ENCODE assay signal across 16 cellular contexts in the genomic region with DNA sequence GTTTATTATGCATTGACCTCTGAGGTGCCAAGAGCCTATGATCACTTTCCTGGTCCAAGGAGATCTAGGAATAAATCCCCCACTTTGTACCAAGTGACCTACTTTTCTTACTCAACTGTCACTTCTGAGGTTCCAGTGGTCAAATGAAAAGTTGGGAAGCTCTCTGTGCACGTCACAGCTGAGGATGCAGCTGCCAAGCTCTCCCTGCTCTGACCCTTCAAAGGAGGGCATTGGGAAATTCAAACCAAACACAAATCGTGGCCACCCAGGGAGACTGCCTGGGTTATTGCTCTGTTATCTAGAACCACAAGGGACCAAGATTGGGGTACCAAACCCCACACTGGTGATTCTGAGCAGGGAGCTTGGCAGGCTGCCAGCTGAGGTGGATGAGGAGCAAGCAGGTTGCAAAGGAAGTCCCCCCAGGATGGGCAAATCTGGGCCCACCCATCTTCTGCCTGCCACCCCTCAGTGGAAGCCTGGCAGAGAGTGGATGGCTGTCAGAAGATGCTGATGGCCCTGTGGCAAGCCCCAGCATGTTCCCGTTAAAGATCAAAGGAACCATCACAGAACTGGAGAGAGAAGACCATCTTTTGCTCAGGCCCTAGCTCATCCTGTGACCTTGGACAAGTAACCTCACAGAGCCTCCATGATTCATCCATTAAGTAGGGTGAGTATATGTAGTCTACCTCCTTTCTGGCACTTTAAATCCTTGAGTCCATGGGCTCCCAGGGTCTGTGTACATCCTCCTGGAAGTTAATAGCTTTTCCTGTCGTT.
DNase-seq lines count a peak whose midpoint lies in the region; ATAC-seq, FAIRE-seq and TF ChIP-seq lines count a peak whose summit lies in the region.
"Had no signal": no experiment of that assay in that cellular context is flagged by ENCODE, and none has a peak within 500 bp of the region (broad histone marks: within the 10 kb centered on the region; RNA-seq: fewer than 3 reads in every experiment).

No MANE protein-coding gene starts in this region.

- no peaks in the 10 kb centered on the region for H4K20me1 ChIP-seq in K562 (replicated peaks; ENCODE audit: control insufficient read depth, insufficient read depth, low read length)

- H2AFZ ChIP-seq in K562 (ENCODE audit: low read depth, low read length): no peak overlapping the region

- ATAC-seq in K562 (no peak), upper lobe of right lung (peak; percentile 30), HG02938 (IDR thresholded peaks at IDR 0.05; ENCODE audit: unreplicated experiment) (no peak), GM19467 (IDR thresholded peaks at IDR 0.05; ENCODE audit: unreplicated experiment) (no peak)

- no peaks in the 10 kb centered on the region for H3K27me3 Mint-ChIP-seq in osteocyte (ENCODE audit: unreplicated experiment)

- POLR2A ChIA-PET in K562 (lab: Yijun Ruan, JAX): interaction anchor here (1.7 kb wide), 1 partner anchor 10 kb away, joined by 4 read pairs; no protein-coding TSS in a partner anchor

- no peak overlapping the region for H3K4me2 ChIP-seq in K562 (ENCODE audit: insufficient read depth, low read length)

- H3K9me3 ChIP-seq in K562 (replicated peaks; ENCODE audit: control insufficient read depth, insufficient read depth, low read depth, low read length): no peaks in the 10 kb centered on the region
- no peaks in the 10 kb centered on the region for H3K9me3 ChIP-seq in liver (ENCODE audit: control insufficient read depth in 4 of 4, low read length in 3 of 4)
- H3K9me3 ChIP-seq in upper lobe of right lung: no peaks in the 10 kb centered on the region

- no peak for FAIRE-seq in K562 (lab: Jason Lieb, UNC)
- FAIRE-seq: H1 had no signal

- TF ChIP-seq POLR2A in K562 (conservative IDR thresholded peaks at IDR 0.05): no peak

- H3K36me3 ChIP-seq in K562 (ENCODE audit: control insufficient read depth, insufficient read depth, low read length): no peaks in the 10 kb centered on the region
- H3K36me3 ChIP-seq in liver (ENCODE audit: control insufficient read depth in 4 of 4, insufficient read depth in 3 of 4, low read depth in 1 of 4, low read length in 3 of 4): no peaks in the 10 kb centered on the region
- H3K36me3 ChIP-seq in upper lobe of right lung: no peaks in the 10 kb centered on the region

- no peaks in the 10 kb centered on the region for H3K9me1 ChIP-seq in K562 (ENCODE audit: control insufficient read depth, insufficient read depth, low read length)

- no peaks in the 10 kb centered on the region for H3K9me3 Mint-ChIP-seq in osteocyte (ENCODE audit: unreplicated experiment)

- no peak overlapping the region for H3K27ac Mint-ChIP-seq in osteocyte (ENCODE audit: unreplicated experiment)

- H3K4me1 Mint-ChIP-seq in osteocyte (ENCODE audit: unreplicated experiment): no peaks in the 10 kb centered on the region

- 13% methylated on average over 3 of the region's 4 CpGs for WGBS in K562 (ENCODE audit: insufficient coverage, low coverage, missing lambda C conversion rate)
- 37% methylated on average over 4 of the region's 4 CpGs for WGBS in liver

- H3K79me2 ChIP-seq in K562 (ENCODE audit: control insufficient read depth, insufficient read depth, low read length): no peaks in the 10 kb centered on the region

- peaks cover 4% of the 10 kb centered on the region for H3K36me3 Mint-ChIP-seq in osteocyte (ENCODE audit: unreplicated experiment)

- H3K27ac ChIP-seq in K562 (ENCODE audit: extremely low read depth, low read depth, low read length) (no peak overlapping the region), liver (ENCODE audit: low read depth in 1 of 2, low read length in 2 of 2) (peak overlapping the region; percentile 87 to 90), upper lobe of right lung (no peak overlapping the region)
- H3K27ac ChIP-seq: RWPE1 had no signal

- no peaks in the 10 kb centered on the region for H3K4me1 ChIP-seq in K562 (replicated peaks in 1 of 2; ENCODE audit: control insufficient read depth in 2 of 2, insufficient read depth in 2 of 2, low read length in 2 of 2)
- peaks cover 13 to 50% (median 31%) of the 10 kb centered on the region in 4 donors for H3K4me1 ChIP-seq in liver (ENCODE audit: control insufficient read depth in 4 of 4, insufficient read depth in 4 of 4, low read length in 3 of 4)
- no peaks in the 10 kb centered on the region for H3K4me1 ChIP-seq in upper lobe of right lung

- TF ChIP-seq RAD21 in K562 (CRISPR knock-in tag; conservative IDR thresholded peaks at IDR 0.05 in 1 of 2, IDR thresholded peaks at IDR 0.05 in 1 of 2): no peak
- peak in 1 of 2 donors; percentile 20 for TF ChIP-seq RAD21 in liver (IDR thresholded peaks at IDR 0.05)

- in situ Hi-C loops in K562 (cut with MboI): no loop called here

- CTCF ChIA-PET in K562 (lab: Yijun Ruan, JAX; ENCODE audit: low intra/inter-chr PET ratio): no interaction called here

- no peak overlapping the region for H3K4me3 Mint-ChIP-seq in osteocyte (ENCODE audit: unreplicated experiment)

- BruUV-seq in K562 (replicated peaks; lab: Mats Ljungman, UMichigan): no TSS peak

- no peak overlapping the region for H3K4me3 ChIP-seq in K562
- peak overlapping the region; percentile 6 to 68 (median 50) for H3K4me3 ChIP-seq in liver (ENCODE audit: low read depth in 1 of 3, low read length in 3 of 3)
- no peak overlapping the region for H3K4me3 ChIP-seq in upper lobe of right lung

- intact Hi-C loops in K562 (cut with micrococcal nuclease) (no loop called here), upper lobe of right lung (cut with DNase I) (no loop called here)

- TF ChIP-seq CTCF in K562 (IDR thresholded peaks at IDR 0.05 in 2 of 3, conservative IDR thresholded peaks at IDR 0.05 in 1 of 3; ENCODE audit: insufficient read depth in 2 of 3, low read depth in 1 of 3, low read length in 3 of 3): no peak
- TF ChIP-seq CTCF in liver (IDR thresholded peaks at IDR 0.05; ENCODE audit: low read depth, low read length, missing input control): no peak
- no peak for TF ChIP-seq CTCF in upper lobe of right lung (IDR thresholded peaks at IDR 0.05)
- no peak for TF ChIP-seq CTCF in osteocyte (IDR thresholded peaks at IDR 0.05)

- H3K9ac ChIP-seq in K562 (ENCODE audit: insufficient read depth in 1 of 2, low read depth in 2 of 2, low read length in 2 of 2) (no peak overlapping the region), liver (ENCODE audit: low read depth in 1 of 2, low read length in 2 of 2) (peak overlapping the region in 1 of 2 donors; percentile 78)

- DNase-seq in stimulated activated CD4-positive, alpha-beta T cell treated with anti-CD3 and anti-CD28 coated beads, Interleukin-15, amount 100 ng/mL, for 24 hours: peak; percentile 5
- DNase-seq in stimulated activated CD4-positive, alpha-beta T cell treated with anti-CD3 and anti-CD28 coated beads, Interleukin-4, amount 100 ng/mL, for 4 hours: no peak
- DNase-seq in K562 (ENCODE audit: extremely low read depth in 1 of 4, low spot score in 3 of 4) (no peak), upper lobe of right lung (no peak), osteocyte (ENCODE audit: extremely low spot score, unreplicated experiment) (no peak)
- DNase-seq: DMS 273 treated with DMSO at 0.1 percent for 48 hours; NCI-H1436 treated with DMSO at 0.1 percent for 48 hours; NCI-H2081 treated with DMSO at 0.1 percent for 48 hours; NCI-H226; NCI-H526; NK-92 treated with Interleukin-12 subunit alpha and Interleukin-12 subunit beta, amount 100 ng/mL, for 24 hours had no signal

- TF ChIP-seq EP300 in K562 (IDR thresholded peaks at IDR 0.05; ENCODE audit: low read length): no peak

- peaks cover 0 to 20% of the 10 kb centered on the region in 2 experiments; a peak in 2 of 5 replicates for H3K27me3 ChIP-seq in K562 (ENCODE audit: control insufficient read depth in 2 of 2, insufficient read depth in 2 of 2, low read length in 2 of 2)
- H3K27me3 ChIP-seq in liver (ENCODE audit: control insufficient read depth in 4 of 4, insufficient read depth in 4 of 4, low read length in 3 of 4): no peaks in the 10 kb centered on the region
- H3K27me3 ChIP-seq in upper lobe of right lung: no peaks in the 10 kb centered on the region

TF ChIP-seq in K562, 482 proteins besides CTCF, POLR2A, EP300 and RAD21:
- TF ChIP-seq PHF21A (IDR thresholded peaks at IDR 0.05; ENCODE audit: borderline replicate concordance, low read depth) (no peak), NFIX (CRISPR knock-in tag; IDR thresholded peaks at IDR 0.05; ENCODE audit: low read depth) (peak; percentile 36; the same call in 1 of the 2 replicates), NFIC (IDR thresholded peaks at IDR 0.05) (peak; percentile 81)

TF ChIP-seq in liver, 16 proteins besides CTCF, POLR2A, EP300 and RAD21 (continues in another document):
- TF ChIP-seq JUND (IDR thresholded peaks at IDR 0.05) (peak in 1 of 2 donors; percentile 64), GABPA (IDR thresholded peaks at IDR 0.05 in 1 of 2, conservative IDR thresholded peaks at IDR 0.05 in 1 of 2) (no peak), SP1 (IDR thresholded peaks at IDR 0.05) (peak; percentile 47), HNF4A (conservative IDR thresholded peaks at IDR 0.05) (peak; percentile 73 to 77), NR2F2 (IDR thresholded peaks at IDR 0.05) (peak; percentile 56), HNF4G (IDR thresholded peaks at IDR 0.05) (peak; percentile 35)
- TF ChIP-seq, protein P1, sequence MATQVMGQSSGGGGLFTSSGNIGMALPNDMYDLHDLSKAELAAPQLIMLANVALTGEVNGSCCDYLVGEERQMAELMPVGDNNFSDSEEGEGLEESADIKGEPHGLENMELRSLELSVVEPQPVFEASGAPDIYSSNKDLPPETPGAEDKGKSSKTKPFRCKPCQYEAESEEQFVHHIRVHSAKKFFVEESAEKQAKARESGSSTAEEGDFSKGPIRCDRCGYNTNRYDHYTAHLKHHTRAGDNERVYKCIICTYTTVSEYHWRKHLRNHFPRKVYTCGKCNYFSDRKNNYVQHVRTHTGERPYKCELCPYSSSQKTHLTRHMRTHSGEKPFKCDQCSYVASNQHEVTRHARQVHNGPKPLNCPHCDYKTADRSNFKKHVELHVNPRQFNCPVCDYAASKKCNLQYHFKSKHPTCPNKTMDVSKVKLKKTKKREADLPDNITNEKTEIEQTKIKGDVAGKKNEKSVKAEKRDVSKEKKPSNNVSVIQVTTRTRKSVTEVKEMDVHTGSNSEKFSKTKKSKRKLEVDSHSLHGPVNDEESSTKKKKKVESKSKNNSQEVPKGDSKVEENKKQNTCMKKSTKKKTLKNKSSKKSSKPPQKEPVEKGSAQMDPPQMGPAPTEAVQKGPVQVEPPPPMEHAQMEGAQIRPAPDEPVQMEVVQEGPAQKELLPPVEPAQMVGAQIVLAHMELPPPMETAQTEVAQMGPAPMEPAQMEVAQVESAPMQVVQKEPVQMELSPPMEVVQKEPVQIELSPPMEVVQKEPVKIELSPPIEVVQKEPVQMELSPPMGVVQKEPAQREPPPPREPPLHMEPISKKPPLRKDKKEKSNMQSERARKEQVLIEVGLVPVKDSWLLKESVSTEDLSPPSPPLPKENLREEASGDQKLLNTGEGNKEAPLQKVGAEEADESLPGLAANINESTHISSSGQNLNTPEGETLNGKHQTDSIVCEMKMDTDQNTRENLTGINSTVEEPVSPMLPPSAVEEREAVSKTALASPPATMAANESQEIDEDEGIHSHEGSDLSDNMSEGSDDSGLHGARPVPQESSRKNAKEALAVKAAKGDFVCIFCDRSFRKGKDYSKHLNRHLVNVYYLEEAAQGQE (IDR thresholded peaks at IDR 0.05): peak; percentile 67

Comparison
In these comparisons a context has a peak if more than half of its experiments do, and no peak if none do; other contexts are left out.
1. H3K27ac ChIP-seq: peak in liver (2 of 2); none in K562 (single experiment) and upper lobe of right lung (single experiment).
2. H3K4me3 ChIP-seq: peak in liver (3 of 3); none in K562 (single experiment) and upper lobe of right lung (single experiment).